1 cellular context compared by ENCODE assay signal in genomic region chr1:85629532-85629920, GRCh38.
TF ChIP-seq lines count a peak whose summit lies in the region.

No MANE protein-coding gene starts in this region.

TF ChIP-seq in HepG2, 621 proteins besides CTCF, POLR2A, EP300 and RAD21 (continued from another document and continues in another):
- peak; percentile 52; the same call in 1 of the 2 replicates for TF ChIP-seq AHDC1 (CRISPR knock-in tag; IDR thresholded peaks at IDR 0.05; ENCODE audit: borderline replicate concordance)
- TF ChIP-seq ZNF879 (CRISPR knock-in tag; IDR thresholded peaks at IDR 0.05): no peak
- TF ChIP-seq ZNF547 (CRISPR knock-in tag; IDR thresholded peaks at IDR 0.05): no peak
- no peak for TF ChIP-seq MAF1 (CRISPR knock-in tag; IDR thresholded peaks at IDR 0.05; ENCODE audit: borderline replicate concordance)
- TF ChIP-seq ETV6 (CRISPR knock-in tag; conservative IDR thresholded peaks at IDR 0.05): no peak
- no peak for TF ChIP-seq SMC3 (IDR thresholded peaks at IDR 0.05; ENCODE audit: low read length)
- peak; percentile 50; the same call in 1 of the 2 replicates for TF ChIP-seq BHLHE40 (IDR thresholded peaks at IDR 0.05; ENCODE audit: low read length)
- TF ChIP-seq MEF2D (CRISPR knock-in tag; IDR thresholded peaks at IDR 0.05): 0 out of 2 replicates have a peak, but pooled peaks have one; percentile 9
- no peak for TF ChIP-seq ZNF530 (CRISPR knock-in tag; IDR thresholded peaks at IDR 0.05; ENCODE audit: low read depth)
- TF ChIP-seq, protein P1, sequence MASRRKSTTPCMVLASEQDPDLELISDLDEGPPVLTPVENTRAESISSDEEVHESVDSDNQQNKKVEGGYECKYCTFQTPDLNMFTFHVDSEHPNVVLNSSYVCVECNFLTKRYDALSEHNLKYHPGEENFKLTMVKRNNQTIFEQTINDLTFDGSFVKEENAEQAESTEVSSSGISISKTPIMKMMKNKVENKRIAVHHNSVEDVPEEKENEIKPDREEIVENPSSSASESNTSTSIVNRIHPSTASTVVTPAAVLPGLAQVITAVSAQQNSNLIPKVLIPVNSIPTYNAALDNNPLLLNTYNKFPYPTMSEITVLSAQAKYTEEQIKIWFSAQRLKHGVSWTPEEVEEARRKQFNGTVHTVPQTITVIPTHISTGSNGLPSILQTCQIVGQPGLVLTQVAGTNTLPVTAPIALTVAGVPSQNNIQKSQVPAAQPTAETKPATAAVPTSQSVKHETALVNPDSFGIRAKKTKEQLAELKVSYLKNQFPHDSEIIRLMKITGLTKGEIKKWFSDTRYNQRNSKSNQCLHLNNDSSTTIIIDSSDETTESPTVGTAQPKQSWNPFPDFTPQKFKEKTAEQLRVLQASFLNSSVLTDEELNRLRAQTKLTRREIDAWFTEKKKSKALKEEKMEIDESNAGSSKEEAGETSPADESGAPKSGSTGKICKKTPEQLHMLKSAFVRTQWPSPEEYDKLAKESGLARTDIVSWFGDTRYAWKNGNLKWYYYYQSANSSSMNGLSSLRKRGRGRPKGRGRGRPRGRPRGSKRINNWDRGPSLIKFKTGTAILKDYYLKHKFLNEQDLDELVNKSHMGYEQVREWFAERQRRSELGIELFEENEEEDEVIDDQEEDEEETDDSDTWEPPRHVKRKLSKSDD (CRISPR knock-in tag; IDR thresholded peaks at IDR 0.05; ENCODE audit: low read depth): no peak
- TF ChIP-seq BRCA1 (CRISPR knock-in tag; IDR thresholded peaks at IDR 0.05): no peak
- TF ChIP-seq ATF2 (CRISPR knock-in tag; IDR thresholded peaks at IDR 0.05): no peak
- TF ChIP-seq NBN (conservative IDR thresholded peaks at IDR 0.05): no peak
- no peak for TF ChIP-seq XRCC5 (optimal IDR thresholded peaks at IDR 0.05; ENCODE audit: low read length)
- TF ChIP-seq NR1H2 (CRISPR knock-in tag; IDR thresholded peaks at IDR 0.05; ENCODE audit: borderline replicate concordance, low read depth): no peak
- TF ChIP-seq ZNF790 (CRISPR knock-in tag; IDR thresholded peaks at IDR 0.05; ENCODE audit: borderline replicate concordance): no peak
- TF ChIP-seq DR1 (CRISPR knock-in tag; IDR thresholded peaks at IDR 0.05): no peak
- TF ChIP-seq SAP130 (CRISPR knock-in tag; IDR thresholded peaks at IDR 0.05; ENCODE audit: low read depth): 0 out of 2 replicates have a peak, but pooled peaks have one; percentile 7
- no peak for TF ChIP-seq IKZF1 (IDR thresholded peaks at IDR 0.05)
- TF ChIP-seq ZNF503 (CRISPR knock-in tag; IDR thresholded peaks at IDR 0.05): no peak
- TF ChIP-seq ZNF776 (CRISPR knock-in tag; IDR thresholded peaks at IDR 0.05): no peak
- TF ChIP-seq PAXIP1 (CRISPR knock-in tag; conservative IDR thresholded peaks at IDR 0.05): peak; percentile 56
- TF ChIP-seq STAG1 (CRISPR knock-in tag; IDR thresholded peaks at IDR 0.05): no peak
- TF ChIP-seq ZNF639 (CRISPR knock-in tag; conservative IDR thresholded peaks at IDR 0.05): no peak
- TF ChIP-seq ZSCAN12 (CRISPR knock-in tag; IDR thresholded peaks at IDR 0.05): no peak
- TF ChIP-seq ATF4 (CRISPR knock-in tag; IDR thresholded peaks at IDR 0.05): no peak
- peak; percentile 37; the same call in 1 of the 2 replicates for TF ChIP-seq RARA (CRISPR knock-in tag; IDR thresholded peaks at IDR 0.05)
- TF ChIP-seq, protein P2, sequence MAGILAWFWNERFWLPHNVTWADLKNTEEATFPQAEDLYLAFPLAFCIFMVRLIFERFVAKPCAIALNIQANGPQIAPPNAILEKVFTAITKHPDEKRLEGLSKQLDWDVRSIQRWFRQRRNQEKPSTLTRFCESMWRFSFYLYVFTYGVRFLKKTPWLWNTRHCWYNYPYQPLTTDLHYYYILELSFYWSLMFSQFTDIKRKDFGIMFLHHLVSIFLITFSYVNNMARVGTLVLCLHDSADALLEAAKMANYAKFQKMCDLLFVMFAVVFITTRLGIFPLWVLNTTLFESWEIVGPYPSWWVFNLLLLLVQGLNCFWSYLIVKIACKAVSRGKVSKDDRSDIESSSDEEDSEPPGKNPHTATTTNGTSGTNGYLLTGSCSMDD (CRISPR knock-in tag; IDR thresholded peaks at IDR 0.05): no peak
- no peak for TF ChIP-seq SNAPC4 (CRISPR knock-in tag; IDR thresholded peaks at IDR 0.05)
- TF ChIP-seq ARHGAP35 (CRISPR knock-in tag; IDR thresholded peaks at IDR 0.05; ENCODE audit: borderline replicate concordance): no peak
- no peak for TF ChIP-seq ZNF746 (CRISPR knock-in tag; IDR thresholded peaks at IDR 0.05)
- no peak for TF ChIP-seq ZBTB38 (CRISPR knock-in tag; IDR thresholded peaks at IDR 0.05)
- TF ChIP-seq PAWR (CRISPR knock-in tag; IDR thresholded peaks at IDR 0.05; ENCODE audit: borderline replicate concordance): no peak
- peak; percentile 30; the same call in 1 of the 2 replicates for TF ChIP-seq ATF7 (IDR thresholded peaks at IDR 0.05)
- TF ChIP-seq ATF7 (CRISPR knock-in tag; IDR thresholded peaks at IDR 0.05): no peak
- TF ChIP-seq SCMH1 (CRISPR knock-in tag; IDR thresholded peaks at IDR 0.05; ENCODE audit: borderline replicate concordance): no peak
